26 cellular contexts compared by ENCODE assay signal in genomic region chr5:102933300-102933699, GRCh38.
"Had no signal": no experiment of that assay in that cellular context is flagged by ENCODE, and none has a peak within 500 bp of the region (broad histone marks: within the 10 kb centered on the region; RNA-seq: fewer than 3 reads in every experiment).

No MANE protein-coding gene starts in this region.

- H3K4me3 Mint-ChIP-seq: naive B cell; natural killer cell; neural crest cell; stimulated activated naive B cell treated with anti-CD40 and anti-IgM and Interleukin-4, amounts not matched to agents 10 μg/mL and 1 μg/mL and 100 μg/mL, for 72 hours; stimulated activated naive CD8-positive, alpha-beta T cell treated with anti-CD3 and anti-CD28 coated beads, Interleukin-15, Interleukin-2, amounts not matched to agents 100 ng/mL and 50 ng/mL, for 24 hours; type B pancreatic cell had no signal

- H3K27me3 ChIP-seq: heart right ventricle, hepatocyte, neutrophil, right lobe of liver, suprapubic skin, tibial artery, uterus had no signal

- H3K9ac ChIP-seq: parathyroid adenoma had no signal

- H3K4me1 ChIP-seq: lower lobe of right lung, parathyroid adenoma, right lobe of liver, suprapubic skin, uterus had no signal

- H3K27ac ChIP-seq: hepatocyte, lower lobe of right lung, neutrophil, parathyroid adenoma, psoas muscle, right lobe of liver, suprapubic skin, thoracic aorta, tibial artery, uterus had no signal

- DNase-seq: heart right ventricle; kidney glomerular epithelial cell; lower lobe of right lung; mammary epithelial cell; mesenchymal stem cell; naive B cell; natural killer cell; occipital lobe; psoas muscle; right lobe of liver; stimulated activated CD4-positive, alpha-beta T cell treated with anti-CD3 and anti-CD28 coated beads, Interleukin-12 subunit alpha, Interleukin-12 subunit beta, amount 100 ng/mL, for 4 hours; stimulated activated CD4-positive, alpha-beta T cell treated with anti-CD3 and anti-CD28 coated beads, Interleukin-15, amount 100 ng/mL, for 24 hours; stimulated activated CD4-positive, alpha-beta T cell treated with anti-CD3 and anti-CD28 coated beads, Interleukin-2, amount 100 ng/mL, for 24 hours; stimulated activated CD4-positive, alpha-beta T cell treated with anti-CD3 and anti-CD28 coated beads, Interleukin-4, amount 100 ng/mL, for 1 hour; stimulated activated naive B cell treated with anti-CD40 and anti-IgM and Interleukin-4, amounts not matched to agents 10 μg/mL and 1 μg/mL and 100 μg/mL, for 72 hours; tibial artery; uterus had no signal

- FAIRE-seq: keratinocyte had no signal

- H3K36me3 Mint-ChIP-seq: naive B cell, natural killer cell had no signal

- H3K79me2 ChIP-seq: hepatocyte, parathyroid adenoma had no signal

- H3K27me3 Mint-ChIP-seq: naive B cell; stimulated activated naive B cell treated with anti-CD40 and anti-IgM and Interleukin-4, amounts not matched to agents 10 μg/mL and 1 μg/mL and 100 μg/mL, for 72 hours; stimulated activated naive CD8-positive, alpha-beta T cell treated with anti-CD3 and anti-CD28 coated beads, Interleukin-15, Interleukin-2, amounts not matched to agents 100 ng/mL and 50 ng/mL, for 24 hours; type B pancreatic cell had no signal

- H3K4me2 ChIP-seq: hepatocyte had no signal

- H3K9me3 ChIP-seq: heart right ventricle, lower lobe of right lung, neutrophil, psoas muscle, right lobe of liver, suprapubic skin, thoracic aorta, tibial artery, uterus had no signal

- H3K4me1 Mint-ChIP-seq: naive B cell; stimulated activated naive B cell treated with anti-CD40 and anti-IgM and Interleukin-4, amounts not matched to agents 10 μg/mL and 1 μg/mL and 100 μg/mL, for 72 hours had no signal

- H3K36me3 ChIP-seq: neutrophil, right lobe of liver, thoracic aorta, uterus had no signal

- H3K9me3 Mint-ChIP-seq: naive B cell; natural killer cell; neural crest cell; stimulated activated naive B cell treated with anti-CD40 and anti-IgM and Interleukin-4, amounts not matched to agents 10 μg/mL and 1 μg/mL and 100 μg/mL, for 72 hours; stimulated activated naive CD8-positive, alpha-beta T cell treated with anti-CD3 and anti-CD28 coated beads, Interleukin-15, Interleukin-2, amounts not matched to agents 100 ng/mL and 50 ng/mL, for 24 hours; type B pancreatic cell had no signal

- H3K27ac Mint-ChIP-seq: stimulated activated naive B cell treated with anti-CD40 and anti-IgM and Interleukin-4, amounts not matched to agents 10 μg/mL and 1 μg/mL and 100 μg/mL, for 72 hours; stimulated activated naive CD8-positive, alpha-beta T cell treated with anti-CD3 and anti-CD28 coated beads, Interleukin-15, Interleukin-2, amounts not matched to agents 100 ng/mL and 50 ng/mL, for 24 hours; type B pancreatic cell had no signal

- H3K4me3 ChIP-seq: heart right ventricle, hepatocyte, lower lobe of right lung, psoas muscle, right lobe of liver, suprapubic skin, thoracic aorta, tibial artery, uterus had no signal

- ATAC-seq: lower lobe of right lung; natural killer cell; psoas muscle; right lobe of liver; stimulated activated naive B cell treated with anti-CD40 and anti-IgM and Interleukin-4, amounts not matched to agents 10 μg/mL and 1 μg/mL and 100 μg/mL, for 72 hours had no signal

- H2AFZ ChIP-seq: hepatocyte, parathyroid adenoma had no signal
